1 cellular context compared by ENCODE assay signal in genomic region chr13:92938481-92939020, GRCh38.
TF ChIP-seq lines count a peak whose summit lies in the region.

No MANE protein-coding gene starts in this region.

TF ChIP-seq in GM23338, 12 proteins besides CTCF, POLR2A, EP300 and RAD21 (continued from another document):
- no peak for TF ChIP-seq REST (IDR thresholded peaks at IDR 0.05; ENCODE audit: unreplicated experiment)
